9 cellular contexts compared by ENCODE assay signal in genomic region chr2:167331636-167332232, GRCh38. TPM values are rescaled to one million over a fixed set of nuclear protein-coding genes. Genes with fewer than 3 reads are reported as not detected.
DNase-seq lines count a peak whose midpoint lies in the region; ATAC-seq and TF ChIP-seq lines count a peak whose summit lies in the region.
"Had no signal": no experiment of that assay in that cellular context is flagged by ENCODE, and none has a peak within 500 bp of the region (broad histone marks: within the 10 kb centered on the region; RNA-seq: fewer than 3 reads in every experiment).

No MANE protein-coding gene starts in this region.

- H3K4me1 ChIP-seq in left ventricle myocardium inferior: no peaks in the 10 kb centered on the region
- peaks cover 73% of the 10 kb centered on the region for H3K4me1 ChIP-seq in HUES48 (ENCODE audit: control insufficient read depth, insufficient read depth, low read length)
- peaks cover 4% of the 10 kb centered on the region for H3K4me1 ChIP-seq in colonic mucosa

- TF ChIP-seq CTCF in left ventricle myocardium inferior (IDR thresholded peaks at IDR 0.05; ENCODE audit: borderline replicate concordance) (peak; percentile 21), colonic mucosa (IDR thresholded peaks at IDR 0.05) (no peak), type B pancreatic cell (conservative IDR thresholded peaks at IDR 0.05) (peak; percentile 59)

- no peak for ATAC-seq in left cardiac atrium
- no peak for ATAC-seq in HG02610 (IDR thresholded peaks at IDR 0.05; ENCODE audit: unreplicated experiment)

- no peaks in the 10 kb centered on the region for H3K27me3 ChIP-seq in left ventricle myocardium inferior (ENCODE audit: low read depth)
- no peaks in the 10 kb centered on the region for H3K27me3 ChIP-seq in HUES48 (ENCODE audit: control insufficient read depth, insufficient read depth, low read length)
- no peaks in the 10 kb centered on the region for H3K27me3 ChIP-seq in colonic mucosa

- DNase-seq in left ventricle myocardium inferior (no peak), left cardiac atrium (no peak), colonic mucosa (peak; percentile 27), type B pancreatic cell (ENCODE audit: extremely low spot score, unreplicated experiment) (no peak), midbrain (lab: John Stamatoyannopoulos, UW) (no peak)
- no peak for DNase-seq in stimulated activated CD4-positive, alpha-beta T cell treated with anti-CD3 and anti-CD28 coated beads, Interleukin-1b, Interleukin-23, amount 100 ng/mL, for 48 hours

- no peak overlapping the region for H3K4me3 ChIP-seq in left ventricle myocardium inferior
- H3K4me3 ChIP-seq in HUES48 (ENCODE audit: low read depth, low read length): peak overlapping the region; percentile 43
- no peak overlapping the region for H3K4me3 ChIP-seq in colonic mucosa

- H3K27ac ChIP-seq in left ventricle myocardium inferior (replicated peaks): no peak overlapping the region
- peak overlapping the region; percentile 94 for H3K27ac ChIP-seq in HUES48 (ENCODE audit: low read depth, low read length)
- H3K27ac ChIP-seq in colonic mucosa: peak overlapping the region; percentile 53

- no peak overlapping the region for H3K27ac Mint-ChIP-seq in type B pancreatic cell
- H3K27ac Mint-ChIP-seq: B cell had no signal

- H3K36me3 Mint-ChIP-seq in type B pancreatic cell: no peaks in the 10 kb centered on the region

- H3K9me3 ChIP-seq in left ventricle myocardium inferior (replicated peaks): peaks cover 10% of the 10 kb centered on the region
- H3K9me3 ChIP-seq in HUES48 (ENCODE audit: control insufficient read depth, insufficient read depth, low read length): no peaks in the 10 kb centered on the region
- no peaks in the 10 kb centered on the region for H3K9me3 ChIP-seq in colonic mucosa

- no peaks in the 10 kb centered on the region for H3K36me3 ChIP-seq in left ventricle myocardium inferior
- H3K36me3 ChIP-seq in HUES48 (ENCODE audit: control insufficient read depth, insufficient read depth, low read length): no peaks in the 10 kb centered on the region
- H3K36me3 ChIP-seq in colonic mucosa: no peaks in the 10 kb centered on the region

- H3K9me3 Mint-ChIP-seq in type B pancreatic cell: no peaks in the 10 kb centered on the region

- H3K9ac ChIP-seq in HUES48 (ENCODE audit: low read depth, low read length): no peak overlapping the region
- peak overlapping the region in 1 of 2 donors; percentile 53 for H3K9ac ChIP-seq in colonic mucosa (ENCODE audit: low read depth in 2 of 2, low read length in 2 of 2)

- intact Hi-C loops in left ventricle myocardium inferior (cut with micrococcal nuclease): no loop called here
- intact Hi-C loops in left cardiac atrium (cut with DNase I): no loop called here
- intact Hi-C loops in colonic mucosa (cut with DNase I): no loop called here

- peaks cover 7% of the 10 kb centered on the region for H3K4me1 Mint-ChIP-seq in type B pancreatic cell (ENCODE audit: unreplicated experiment)
- H3K4me1 Mint-ChIP-seq: B cell had no signal

- H3K4me3 Mint-ChIP-seq in type B pancreatic cell: no peak overlapping the region
- H3K4me3 Mint-ChIP-seq: B cell had no signal

- no peaks in the 10 kb centered on the region for H3K27me3 Mint-ChIP-seq in type B pancreatic cell

RNA-seq across cellular contexts. Expression of gene B3GALT1, which starts 38.9 kb away (rescaled TPM):
- total RNA-seq in left ventricle myocardium inferior (not detected), left cardiac atrium (under 1 TPM in 1 of 2 donors, not detected in 1; 0.03 TPM), colonic mucosa (10 to 100 TPM; 10.5 to 19.2 TPM), type B pancreatic cell (ENCODE audit: low replicate concordance) (4.7 and 6.2 TPM in 2 replicates)
- total RNA-seq: B cell had no signal
